Comparison of ENCODE assay signal across 6 cellular contexts in the genomic region with DNA sequence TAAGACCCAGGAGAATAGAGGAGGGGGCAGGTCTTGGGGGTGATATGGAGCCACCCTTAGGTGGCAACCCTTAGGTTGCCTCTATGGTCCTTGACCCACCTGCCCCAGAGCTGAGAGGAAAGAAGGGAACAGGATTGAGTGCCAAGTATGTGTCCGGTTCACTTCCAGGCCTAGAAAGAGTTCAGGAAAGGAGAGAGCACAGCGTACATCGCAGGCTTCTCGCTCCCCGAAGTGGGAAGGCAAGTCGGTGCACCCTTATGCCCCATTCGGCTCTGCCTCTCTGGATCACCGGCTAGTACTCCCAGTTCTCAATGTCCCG. TPM values are rescaled to one million over a fixed set of nuclear protein-coding genes. Genes with fewer than 3 reads are reported as not detected.
A peak's percentile ranks its signal among the peaks of the same experiment; 100 is the strongest.
DNase-seq lines count a peak whose midpoint lies in the region; ATAC-seq lines count a peak whose summit lies in the region.

No MANE protein-coding gene starts in this region.

- peaks cover 59% of the 10 kb centered on the region for H3K27me3 ChIP-seq in CD4-positive, CD25-positive, alpha-beta regulatory T cell (ENCODE audit: control insufficient read depth, insufficient read depth, low read length)

- no peak overlapping the region for H3K4me3 ChIP-seq in CD4-positive, CD25-positive, alpha-beta regulatory T cell (ENCODE audit: low read depth, low read length)

- DNase-seq in CD4-positive, CD25-positive, alpha-beta regulatory T cell = no peak
- DNase-seq in T-cell (no peak), left colon (no peak), HCEC 1CT (no peak), T1000 (lab: John Stamatoyannopoulos, UW) (no peak)

- no peaks in the 10 kb centered on the region for H3K36me3 ChIP-seq in CD4-positive, CD25-positive, alpha-beta regulatory T cell (ENCODE audit: control insufficient read depth, insufficient read depth, low read length)

- no peak overlapping the region for H3K27ac Mint-ChIP-seq in CD4-positive, CD25-positive, alpha-beta regulatory T cell
- no peak overlapping the region for H3K27ac Mint-ChIP-seq in T-cell

- intact Hi-C loops in left colon (cut with DNase I, micrococcal nuclease) = no loop called here

- H3K4me1 ChIP-seq in CD4-positive, CD25-positive, alpha-beta regulatory T cell (ENCODE audit: control insufficient read depth, insufficient read depth, low read length, poor library complexity, severe bottlenecking) = peaks cover 32% of the 10 kb centered on the region

- peaks cover 0 to 2% (median 0%) of the 10 kb centered on the region in 7 donors for H3K9me3 Mint-ChIP-seq in CD4-positive, CD25-positive, alpha-beta regulatory T cell
- no peaks in the 10 kb centered on the region for H3K9me3 Mint-ChIP-seq in T-cell

- H3K27me3 Mint-ChIP-seq in CD4-positive, CD25-positive, alpha-beta regulatory T cell = peaks cover 88% of the 10 kb centered on the region
- H3K27me3 Mint-ChIP-seq in T-cell = peaks cover 74 to 82% of the 10 kb centered on the region in 2 donors

- H3K9me3 ChIP-seq in CD4-positive, CD25-positive, alpha-beta regulatory T cell (ENCODE audit: control insufficient read depth in 2 of 2, low read length in 2 of 2) = no peaks in the 10 kb centered on the region

- CTCF ChIA-PET in T-cell (lab: Charles Lee) = interaction anchor here in 1 of 2 donors (0.9 kb wide), 1 partner anchor 9 kb away, joined by 3 read pairs; no protein-coding TSS in a partner anchor

- H3K4me3 Mint-ChIP-seq in CD4-positive, CD25-positive, alpha-beta regulatory T cell = peak overlapping the region in 3 of 4 donors; percentile 27 to 72 (median 64)
- H3K4me3 Mint-ChIP-seq in T-cell = peak overlapping the region; percentile 41 to 73 (median 45)

- POLR2A ChIA-PET in T-cell (lab: Charles Lee) = interaction anchor here in 1 of 2 donors (0.6 kb wide), 1 partner anchor 70 kb away, joined by 5 read pairs; no protein-coding TSS in a partner anchor

- peaks cover 0 to 26% (median 10%) of the 10 kb centered on the region in 4 donors for H3K4me1 Mint-ChIP-seq in CD4-positive, CD25-positive, alpha-beta regulatory T cell
- H3K4me1 Mint-ChIP-seq in T-cell = peaks cover 23 to 40% (median 36%) of the 10 kb centered on the region in 3 donors

- ATAC-seq in CD4-positive, CD25-positive, alpha-beta regulatory T cell (ENCODE audit: low read depth in 2 of 2) = no peak
- no peak for ATAC-seq in T-cell (replicated peaks in 1 of 4)
- peak; percentile 35 for ATAC-seq in left colon
- ATAC-seq in GM21723 (IDR thresholded peaks at IDR 0.05; ENCODE audit: unreplicated experiment) = no peak

- H3K27ac ChIP-seq in CD4-positive, CD25-positive, alpha-beta regulatory T cell (ENCODE audit: insufficient read depth, low read length, poor library complexity, severe bottlenecking) = no peak overlapping the region

- H3K36me3 Mint-ChIP-seq in CD4-positive, CD25-positive, alpha-beta regulatory T cell = no peaks in the 10 kb centered on the region
- no peaks in the 10 kb centered on the region for H3K36me3 Mint-ChIP-seq in T-cell

RNA-seq across cellular contexts. Expression of gene SP6, which starts 0.6 kb away (rescaled TPM):
- 0.17 TPM for total RNA-seq in CD4-positive, CD25-positive, alpha-beta regulatory T cell
- polyA plus RNA-seq in CD4-positive, CD25-positive, alpha-beta regulatory T cell = not detected
- total RNA-seq in T-cell = under 1 TPM; 0.10 to 0.26 (median 0.13) TPM
- 10 to 100 TPM in 1 of 2 donors, 1 to 10 TPM in 1; 4.4 to 20.5 TPM for total RNA-seq in left colon

RNA-seq across cellular contexts. Expression of gene SCRN2, which starts 9.3 kb away (rescaled TPM):
- total RNA-seq in CD4-positive, CD25-positive, alpha-beta regulatory T cell = 24.4 TPM
- 10 to 100 TPM; 15.9 to 30.9 (median 21.2) TPM for polyA plus RNA-seq in CD4-positive, CD25-positive, alpha-beta regulatory T cell
- 10 to 100 TPM; 27.0 to 44.3 (median 40.6) TPM for total RNA-seq in T-cell
- total RNA-seq in left colon = 10 to 100 TPM; 51.0 to 53.7 TPM

RNA-seq across cellular contexts. Expression of gene LRRC46, which starts 18.9 kb away (rescaled TPM):
- total RNA-seq in CD4-positive, CD25-positive, alpha-beta regulatory T cell = 0.20 TPM
- under 1 TPM; 0.11 to 0.48 (median 0.21) TPM for polyA plus RNA-seq in CD4-positive, CD25-positive, alpha-beta regulatory T cell
- total RNA-seq in T-cell (1 to 10 TPM in 2 of 5 donors, under 1 TPM in 3; 0.20 to 1.0 (median 0.88) TPM), left colon (under 1 TPM in 1 of 2 donors, not detected in 1; 0.42 TPM)

RNA-seq across cellular contexts. Expression of gene MRPL10, which starts 19.0 kb away (rescaled TPM):
- 40.8 TPM for total RNA-seq in CD4-positive, CD25-positive, alpha-beta regulatory T cell
- 10 to 100 TPM; 47.2 to 58.8 (median 54.2) TPM for polyA plus RNA-seq in CD4-positive, CD25-positive, alpha-beta regulatory T cell
- total RNA-seq in T-cell (10 to 100 TPM; 34.1 to 60.1 (median 41.6) TPM), left colon (10 to 100 TPM; 31.5 to 37.5 TPM)

RNA-seq across cellular contexts. Expression of gene OSBPL7, which starts 28.7 kb away (rescaled TPM):
- 46.1 TPM for total RNA-seq in CD4-positive, CD25-positive, alpha-beta regulatory T cell
- polyA plus RNA-seq in CD4-positive, CD25-positive, alpha-beta regulatory T cell = 1 to 10 TPM; 2.1 to 5.1 (median 3.4) TPM
- 10 to 100 TPM; 40.4 to 57.1 (median 43.9) TPM for total RNA-seq in T-cell
- total RNA-seq in left colon = 10 to 100 TPM; 58.9 to 87.0 TPM
